In the genomic region with DNA sequence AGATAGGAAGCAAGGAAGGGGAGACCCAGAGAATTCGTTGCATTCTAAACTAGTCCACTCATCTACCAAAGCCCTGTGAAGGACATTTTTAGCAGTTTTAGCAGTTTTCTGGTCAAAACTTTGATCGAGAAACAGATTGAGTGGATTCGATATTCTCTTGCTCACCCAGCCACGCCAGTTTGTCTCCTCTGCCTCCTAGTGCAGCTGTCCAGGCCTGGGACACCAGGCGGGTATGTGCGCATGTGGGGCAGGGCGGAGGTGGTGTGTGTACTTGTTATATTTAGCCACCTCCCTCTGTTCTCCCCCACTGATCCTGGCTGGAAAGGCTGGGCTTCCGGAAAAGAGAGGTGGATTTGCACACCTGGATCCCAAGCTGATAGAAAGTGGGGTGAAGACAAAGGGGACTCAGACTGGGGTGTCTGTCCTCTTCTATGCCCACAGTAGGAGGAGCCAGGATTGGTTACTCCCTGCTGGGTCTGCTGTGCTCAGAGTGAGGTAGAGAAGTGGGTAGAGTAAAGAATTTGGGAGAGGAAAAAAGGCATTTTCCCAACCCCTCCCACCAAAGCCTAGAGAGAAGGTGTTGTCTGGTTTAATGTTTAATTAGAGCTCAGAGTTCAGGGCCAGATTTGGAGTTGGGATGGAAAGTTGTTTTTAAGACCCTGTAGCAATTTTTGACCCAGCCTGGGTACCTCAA, we compare ENCODE assay signal across 9 cellular contexts. TPM values are rescaled to one million over a fixed set of nuclear protein-coding genes. Genes with fewer than 3 reads are reported as not detected.
A peak's percentile ranks its signal among the peaks of the same experiment; 100 is the strongest.
DNase-seq lines count a peak whose midpoint lies in the region; ATAC-seq and TF ChIP-seq lines count a peak whose summit lies in the region.
"Had no signal": no experiment of that assay in that cellular context is flagged by ENCODE, and none has a peak within 500 bp of the region (broad histone marks: within the 10 kb centered on the region; RNA-seq: fewer than 3 reads in every experiment).

No MANE protein-coding gene starts in this region.

- H3K27me3 ChIP-seq in ascending aorta (no peaks in the 10 kb centered on the region), heart right ventricle (peaks cover 0 to 7% (median 0%) of the 10 kb centered on the region in 7 donors)

- TF ChIP-seq CTCF in HFF-Myc (IDR thresholded peaks at IDR 0.05; ENCODE audit: low read depth, low read length, missing control alignments) (no peak), ascending aorta (IDR thresholded peaks at IDR 0.05) (no peak), heart right ventricle (IDR thresholded peaks at IDR 0.05) (no peak)

- ATAC-seq in heart right ventricle, result peak in 4 of 8 donors; percentile 16 to 38 (median 33)
- ATAC-seq in HG02610 (IDR thresholded peaks at IDR 0.05; ENCODE audit: unreplicated experiment), result no peak
- ATAC-seq: activated CD4-positive, CD25-positive, alpha-beta regulatory T cell treated with anti-CD3 and anti-CD28 coated beads, Interleukin-2, amount 50 U/mL, for 24 hours had no signal

- H3K36me3 ChIP-seq in ascending aorta (peaks cover 0 to 14% of the 10 kb centered on the region in 2 donors), heart right ventricle (peaks cover 0 to 30% (median 0%) of the 10 kb centered on the region in 9 donors)

- WGBS in heart right ventricle, 2 donors, result 27 to 31% methylated on average over 8 of the region's 8 CpGs

- H3K27ac ChIP-seq in ascending aorta (peak overlapping the region; percentile 97), heart right ventricle (peak overlapping the region; percentile 61 to 100 (median 98)), skin epidermis (peak overlapping the region in 20 of 21 experiments; percentile 3 to 100 (median 98))

- peaks cover 23 to 52% of the 10 kb centered on the region in 2 donors for H3K4me1 ChIP-seq in ascending aorta
- peaks cover 40 to 88% (median 81%) of the 10 kb centered on the region in 9 donors for H3K4me1 ChIP-seq in heart right ventricle

- H3K4me3 ChIP-seq in HFF-Myc (replicated peaks; ENCODE audit: low read depth, low read length) (peak overlapping the region; percentile 100), ascending aorta (peak overlapping the region; percentile 93 to 100), heart right ventricle (peak overlapping the region in 9 of 10 donors; percentile 21 to 99 (median 95)), skin epidermis (peak overlapping the region; percentile 60 to 100 (median 97))

- no peaks in the 10 kb centered on the region for H3K9me3 ChIP-seq in ascending aorta
- no peaks in the 10 kb centered on the region for H3K9me3 ChIP-seq in heart right ventricle

- no peak for DNase-seq in HFF-Myc (ENCODE audit: extremely low read depth, low read depth)
- peak in 1 of 2 donors; percentile 79 for DNase-seq in ascending aorta (ENCODE audit: low spot score in 2 of 2)
- peak; percentile 65 to 74 for DNase-seq in heart right ventricle
- DNase-seq in AG20443 (ENCODE audit: low spot score), result no peak
- DNase-seq in medulla oblongata (ENCODE audit: extremely low spot score), result no peak
- no peak for DNase-seq in stimulated activated CD4-positive, alpha-beta T cell treated with anti-CD3 and anti-CD28 coated beads, Interleukin-2, amount 100 ng/mL, for 24 hours

- intact Hi-C loops in ascending aorta (cut with DNase I), result no loop called here
- intact Hi-C loops in heart right ventricle (cut with DNase I), result no loop called here

RNA-seq across cellular contexts. Expression of gene LMNA, which starts 3.8 kb away (rescaled TPM):
- total RNA-seq in ascending aorta (783 TPM), heart right ventricle (100 to 1,000 TPM; 213 to 554 (median 267) TPM)
- polyA plus RNA-seq in heart right ventricle, result 100 to 1,000 TPM; 286 to 356 TPM

RNA-seq across cellular contexts. Expression of gene SEMA4A, which starts 35.1 kb away (rescaled TPM):
- total RNA-seq in ascending aorta (0.64 TPM), heart right ventricle (1 to 10 TPM in 9 of 10 donors, under 1 TPM in 1; 0.98 to 6.8 (median 1.8) TPM)
- polyA plus RNA-seq in heart right ventricle, result 1 to 10 TPM; 1.1 to 2.0 TPM

RNA-seq across cellular contexts. Expression of gene MEX3A, which starts 36.1 kb away (rescaled TPM):
- total RNA-seq in ascending aorta (1.3 TPM), heart right ventricle (under 1 TPM; 0.09 to 0.31 (median 0.19) TPM)
- under 1 TPM; 0.17 to 0.29 TPM for polyA plus RNA-seq in heart right ventricle

RNA-seq across cellular contexts. Expression of gene RAB25, which starts 57.4 kb away (rescaled TPM):
- total RNA-seq in ascending aorta (not detected), heart right ventricle (under 1 TPM in 1 of 10 donors, not detected in 9; 0.50 TPM)
- polyA plus RNA-seq in heart right ventricle, result under 1 TPM in 1 of 2 donors, not detected in 1; 0.17 TPM

Comparison
In these comparisons a context has a peak if more than half of its experiments do, and no peak if none do; other contexts are left out.
1. DNase-seq: peak in heart right ventricle (2 of 2); none in HFF-Myc (single experiment), AG20443 (single experiment), medulla oblongata (single experiment) and stimulated activated CD4-positive, alpha-beta T cell treated with anti-CD3 and anti-CD28 coated beads, Interleukin-2, amount 100 ng/mL, for 24 hours (0 of 2).
2. Peak in every context shown above with its lines, with median percentiles within 50 percentile points of each other: H3K4me3 ChIP-seq and H3K27ac ChIP-seq.